In genomic region chr17:78993241-78993956, GRCh38 we compare ENCODE assay signal across 8 cellular contexts. TPM values are rescaled to one million over a fixed set of nuclear protein-coding genes. Genes with fewer than 3 reads are reported as not detected.
A peak's percentile ranks its signal among the peaks of the same experiment; 100 is the strongest.
DNase-seq lines count a peak whose midpoint lies in the region; ATAC-seq and TF ChIP-seq lines count a peak whose summit lies in the region.

No MANE protein-coding gene starts in this region.

- no peak for TF ChIP-seq EP300 in transverse colon (IDR thresholded peaks at IDR 0.05; ENCODE audit: low read depth)

- TF ChIP-seq POLR2A in esophagus squamous epithelium (IDR thresholded peaks at IDR 0.05) (no peak), transverse colon (IDR thresholded peaks at IDR 0.05) (no peak)

- H3K27ac Mint-ChIP-seq in activated CD8-positive, alpha-beta memory T cell treated with anti-CD3 and anti-CD28 coated beads, Interleukin-2, amount 10 ng/mL, durations not matched to agents 7 days and 5 days: no peak overlapping the region
- H3K27ac Mint-ChIP-seq in nephron progenitor cell: peak overlapping the region; percentile 57

- no peaks in the 10 kb centered on the region for H4K20me1 ChIP-seq in MM.1S (ENCODE audit: insufficient read depth, low read length)

- peaks cover 45% of the 10 kb centered on the region for H3K36me3 Mint-ChIP-seq in activated CD8-positive, alpha-beta memory T cell treated with anti-CD3 and anti-CD28 coated beads, Interleukin-2, amount 10 ng/mL, durations not matched to agents 7 days and 5 days
- peaks cover 61% of the 10 kb centered on the region for H3K36me3 Mint-ChIP-seq in nephron progenitor cell (ENCODE audit: low read depth)

- no peak overlapping the region for H3K9ac ChIP-seq in MM.1S (ENCODE audit: low read length)

- in situ Hi-C loops in transverse colon (cut with MboI; ENCODE audit: low pct_ligation_motif_present in 1 of 4, low pct_unique_long_range_greater_than_20kb in 1 of 4, low sequenced_read_pairs in 3 of 4): no loop called here

- H3F3A ChIP-seq in MM.1S (ENCODE audit: insufficient read depth, low read length): no peaks in the 10 kb centered on the region

- ATAC-seq in activated CD8-positive, alpha-beta memory T cell treated with anti-CD3 and anti-CD28 coated beads, Interleukin-2, amount 10 ng/mL, durations not matched to agents 7 days and 5 days: peak; percentile 63
- ATAC-seq in HG03565 (IDR thresholded peaks at IDR 0.05; ENCODE audit: unreplicated experiment) (no peak), HG03378 (IDR thresholded peaks at IDR 0.05; ENCODE audit: unreplicated experiment) (no peak)

- CTCF ChIA-PET in activated CD8-positive, alpha-beta memory T cell treated with anti-CD3 and anti-CD28 coated beads, Interleukin-2, amount 10 ng/mL, durations not matched to agents 7 days and 5 days (lab: Charles Lee): interaction anchor here (0.7 to 1.9 kb wide), 7 partner anchors 9 to 52 kb away, joined by 3 to 5 read pairs (median 4); partner anchors contain the start of gene LGALS3BP

- H3K27ac ChIP-seq in MM.1S (ENCODE audit: low read length) (no peak overlapping the region), esophagus squamous epithelium (no peak overlapping the region), transverse colon (peak overlapping the region in 3 of 4 donors; percentile 81 to 89 (median 83))

- peak; percentile 53 for DNase-seq in Daoy (ENCODE audit: low read depth)
- DNase-seq in MM.1S: no peak
- DNase-seq in activated CD8-positive, alpha-beta memory T cell treated with anti-CD3 and anti-CD28 coated beads, Interleukin-2, amount 10 ng/mL, durations not matched to agents 7 days and 5 days: peak; percentile 66
- DNase-seq in esophagus squamous epithelium (lab: John Stamatoyannopoulos, UW): no peak
- DNase-seq in nephron progenitor cell: peak; percentile 76
- DNase-seq in transverse colon: peak; percentile 60

- no peak overlapping the region for H3K4me2 ChIP-seq in MM.1S (ENCODE audit: low read depth, low read length)

- TF ChIP-seq CTCF in MM.1S (IDR thresholded peaks at IDR 0.05; ENCODE audit: low read length): peak; percentile 63
- peak; percentile 62 to 82 (median 74) for TF ChIP-seq CTCF in esophagus squamous epithelium (IDR thresholded peaks at IDR 0.05)
- TF ChIP-seq CTCF in nephron progenitor cell (IDR thresholded peaks at IDR 0.05): peak; percentile 71
- peak; percentile 77 to 89 (median 79) for TF ChIP-seq CTCF in transverse colon (IDR thresholded peaks at IDR 0.05)

- H2AFZ ChIP-seq in MM.1S (ENCODE audit: low read length): no peak overlapping the region

- no peaks in the 10 kb centered on the region for H3K9me2 ChIP-seq in MM.1S (replicated peaks; ENCODE audit: insufficient read depth, low read length)

- WGBS in esophagus squamous epithelium, 2 donors: 40 to 63% methylated on average over 17 to 27 of the region's 49 CpGs
- 34 to 76% methylated on average over 4 to 48 of the region's 49 CpGs for WGBS in transverse colon (ENCODE audit: low coverage in 1 of 2), 2 donors

- H3K4me1 ChIP-seq in MM.1S (ENCODE audit: low read length) (no peaks in the 10 kb centered on the region), esophagus squamous epithelium (peaks cover 11 to 44% (median 23%) of the 10 kb centered on the region in 3 donors), transverse colon (peaks cover 6 to 59% (median 50%) of the 10 kb centered on the region in 4 donors)

- no peaks in the 10 kb centered on the region for H3K9me3 Mint-ChIP-seq in activated CD8-positive, alpha-beta memory T cell treated with anti-CD3 and anti-CD28 coated beads, Interleukin-2, amount 10 ng/mL, durations not matched to agents 7 days and 5 days (ENCODE audit: low read depth)
- no peaks in the 10 kb centered on the region for H3K9me3 Mint-ChIP-seq in nephron progenitor cell

- no peak overlapping the region for H3K4me3 Mint-ChIP-seq in activated CD8-positive, alpha-beta memory T cell treated with anti-CD3 and anti-CD28 coated beads, Interleukin-2, amount 10 ng/mL, durations not matched to agents 7 days and 5 days
- no peak overlapping the region for H3K4me3 Mint-ChIP-seq in nephron progenitor cell

- H3K79me2 ChIP-seq in MM.1S (ENCODE audit: low read length): 0 out of 2 replicates have a peak, but pooled peaks cover 3% of the 10 kb centered on the region

- intact Hi-C loops in esophagus squamous epithelium (cut with DNase I): no loop called here
- intact Hi-C loops in transverse colon (cut with DNase I; ENCODE audit: low total_unique reads): no loop called here

- no peaks in the 10 kb centered on the region for H3K27me3 Mint-ChIP-seq in activated CD8-positive, alpha-beta memory T cell treated with anti-CD3 and anti-CD28 coated beads, Interleukin-2, amount 10 ng/mL, durations not matched to agents 7 days and 5 days
- H3K27me3 Mint-ChIP-seq in nephron progenitor cell (ENCODE audit: low read depth, poor library complexity): peaks cover 5% of the 10 kb centered on the region

- H3K9me3 ChIP-seq in MM.1S (replicated peaks; ENCODE audit: insufficient read depth, low read length): no peaks in the 10 kb centered on the region
- no peaks in the 10 kb centered on the region for H3K9me3 ChIP-seq in esophagus squamous epithelium
- H3K9me3 ChIP-seq in transverse colon: no peaks in the 10 kb centered on the region

- peaks cover 2% of the 10 kb centered on the region for H3K36me3 ChIP-seq in MM.1S (replicated peaks; ENCODE audit: insufficient read depth, low read length)
- H3K36me3 ChIP-seq in esophagus squamous epithelium: peaks cover 32 to 93% (median 38%) of the 10 kb centered on the region in 3 donors
- peaks cover 0 to 30% (median 9%) of the 10 kb centered on the region in 4 donors for H3K36me3 ChIP-seq in transverse colon

- H3K4me3 ChIP-seq in MM.1S (ENCODE audit: low read length) (no peak overlapping the region), esophagus squamous epithelium (no peak overlapping the region), transverse colon (no peak overlapping the region)

- no peaks in the 10 kb centered on the region for H3K4me1 Mint-ChIP-seq in activated CD8-positive, alpha-beta memory T cell treated with anti-CD3 and anti-CD28 coated beads, Interleukin-2, amount 10 ng/mL, durations not matched to agents 7 days and 5 days
- H3K4me1 Mint-ChIP-seq in nephron progenitor cell: peaks cover 24% of the 10 kb centered on the region

- no peaks in the 10 kb centered on the region for H3K27me3 ChIP-seq in MM.1S (replicated peaks; ENCODE audit: insufficient read depth, low read length)
- H3K27me3 ChIP-seq in esophagus squamous epithelium: no peaks in the 10 kb centered on the region
- no peaks in the 10 kb centered on the region for H3K27me3 ChIP-seq in transverse colon

RNA-seq across cellular contexts. Expression of gene LGALS3BP, which starts 13.7 kb away (rescaled TPM):
- 288 and 314 TPM in 2 replicates for total RNA-seq in Daoy (2014; rRNA removed; shearing (Covaris generic))
- total RNA-seq in activated CD8-positive, alpha-beta memory T cell treated with anti-CD3 and anti-CD28 coated beads, Interleukin-2, amount 10 ng/mL, durations not matched to agents 7 days and 5 days: 100 to 1,000 TPM in 1 of 2 experiments, 10 to 100 TPM in 1; 75.7 to 162 TPM
- total RNA-seq in esophagus squamous epithelium (100 to 1,000 TPM; 172 to 414 (median 262) TPM), transverse colon (1,000 to 10,000 TPM in 2 of 4 donors, 100 to 1,000 TPM in 2; 796 to 1,440 (median 1,077) TPM)

RNA-seq across cellular contexts. Expression of gene CANT1, which starts 16.2 kb away (rescaled TPM):
- total RNA-seq in Daoy (2014; rRNA removed; shearing (Covaris generic)): 62.9 and 81.9 TPM in 2 replicates
- 10 to 100 TPM; 67.2 to 78.3 TPM for total RNA-seq in activated CD8-positive, alpha-beta memory T cell treated with anti-CD3 and anti-CD28 coated beads, Interleukin-2, amount 10 ng/mL, durations not matched to agents 7 days and 5 days
- 10 to 100 TPM; 36.2 to 58.8 (median 38.3) TPM for total RNA-seq in esophagus squamous epithelium
- 100 to 1,000 TPM in 3 of 4 donors, 10 to 100 TPM in 1; 89.4 to 231 (median 138) TPM for total RNA-seq in transverse colon

RNA-seq across cellular contexts. Expression of gene C1QTNF1, which starts 30.6 kb away (rescaled TPM):
- 33.0 and 42.5 TPM in 2 replicates for total RNA-seq in Daoy (2014; rRNA removed; shearing (Covaris generic))
- not detected for total RNA-seq in activated CD8-positive, alpha-beta memory T cell treated with anti-CD3 and anti-CD28 coated beads, Interleukin-2, amount 10 ng/mL, durations not matched to agents 7 days and 5 days
- total RNA-seq in esophagus squamous epithelium (10 to 100 TPM in 2 of 4 donors, 1 to 10 TPM in 2; 2.7 to 20.4 (median 6.8) TPM), transverse colon (10 to 100 TPM in 2 of 4 donors, 1 to 10 TPM in 2; 5.4 to 35.5 (median 12.0) TPM)

Comparison
In these comparisons a context has a peak if more than half of its experiments do, and no peak if none do; other contexts are left out.
1. DNase-seq: peak in Daoy (single experiment), activated CD8-positive, alpha-beta memory T cell treated with anti-CD3 and anti-CD28 coated beads, Interleukin-2, amount 10 ng/mL, durations not matched to agents 7 days and 5 days (single experiment), nephron progenitor cell (single experiment) and transverse colon (single experiment); none in MM.1S (single experiment) and esophagus squamous epithelium (single experiment).
2. H3K27ac ChIP-seq: peak in transverse colon (3 of 4); none in MM.1S (single experiment) and esophagus squamous epithelium (0 of 4).
3. Peak in every context shown above with its lines, with median percentiles within 50 percentile points of each other: CTCF ChIP-seq.